In genomic region chr11:2912498-2912897, GRCh38 we compare ENCODE assay signal across 9 cellular contexts. TPM values are rescaled to one million over a fixed set of nuclear protein-coding genes. Genes with fewer than 3 reads are reported as not detected.
DNase-seq lines count a peak whose midpoint lies in the region; ATAC-seq and TF ChIP-seq lines count a peak whose summit lies in the region.
"Had no signal": no experiment of that assay in that cellular context is flagged by ENCODE, and none has a peak within 500 bp of the region (broad histone marks: within the 10 kb centered on the region; RNA-seq: fewer than 3 reads in every experiment).

No MANE protein-coding gene starts in this region.

- peaks cover 17% of the 10 kb centered on the region for H3K4me1 Mint-ChIP-seq in GM23338

- no peak for TF ChIP-seq POLR2A in sigmoid colon (IDR thresholded peaks at IDR 0.05)

- H3K4me3 ChIP-seq in GM23338 (no peak overlapping the region), RWPE2 (ENCODE audit: severe bottlenecking) (no peak overlapping the region), fibroblast of villous mesenchyme (ENCODE audit: low read depth, low read length) (no peak overlapping the region), smooth muscle cell (no peak overlapping the region), sigmoid colon (no peak overlapping the region)

- H3K4me1 ChIP-seq in GM23338 (ENCODE audit: insufficient read depth) (no peaks in the 10 kb centered on the region), RWPE2 (ENCODE audit: insufficient read depth, poor library complexity, severe bottlenecking) (peaks cover 26% of the 10 kb centered on the region), smooth muscle cell (ENCODE audit: low read depth) (peaks cover 13% of the 10 kb centered on the region), sigmoid colon (peaks cover 0 to 12% (median 8%) of the 10 kb centered on the region in 4 donors)

- H4K20me1 ChIP-seq in GM23338 (replicated peaks; ENCODE audit: insufficient read depth), result no peaks in the 10 kb centered on the region
- H4K20me1 ChIP-seq in smooth muscle cell (ENCODE audit: low read depth), result no peaks in the 10 kb centered on the region

- H3K4me2 ChIP-seq in GM23338 (no peak overlapping the region), smooth muscle cell (peak overlapping the region; percentile 84)

- WGBS in smooth muscle cell (ENCODE audit: low lambda C conversion rate), result 44% methylated on average over 4 of the region's 5 CpGs
- WGBS in sigmoid colon, 2 donors, result 13 to 58% methylated on average over 5 of the region's 5 CpGs

- H3K79me2 ChIP-seq in GM23338 (replicated peaks; ENCODE audit: insufficient read depth) (no peaks in the 10 kb centered on the region), smooth muscle cell (ENCODE audit: low read depth) (no peaks in the 10 kb centered on the region)

- no peaks in the 10 kb centered on the region for H3K9me2 ChIP-seq in GM23338 (ENCODE audit: insufficient read depth)

- TF ChIP-seq CTCF in GM23338 (conservative IDR thresholded peaks at IDR 0.05; ENCODE audit: low read depth in 2 of 2) (no peak), RWPE2 (IDR thresholded peaks at IDR 0.05; ENCODE audit: poor library complexity, severe bottlenecking) (no peak), fibroblast of villous mesenchyme (IDR thresholded peaks at IDR 0.05; ENCODE audit: insufficient read depth, low read depth, low read length) (no peak), smooth muscle cell (IDR thresholded peaks at IDR 0.05; ENCODE audit: borderline replicate concordance, insufficient read depth, poor library complexity, severe bottlenecking) (no peak), sigmoid colon (IDR thresholded peaks at IDR 0.05) (no peak)

- H3K9ac ChIP-seq in smooth muscle cell (ENCODE audit: low read depth), result peak overlapping the region; percentile 31

- no peak overlapping the region for H3K27ac ChIP-seq in GM23338 (ENCODE audit: low read depth)
- H3K27ac ChIP-seq in RWPE2 (ENCODE audit: poor library complexity, severe bottlenecking), result peak overlapping the region; percentile 94
- H3K27ac ChIP-seq in smooth muscle cell (ENCODE audit: low read depth), result peak overlapping the region; percentile 75
- H3K27ac ChIP-seq in sigmoid colon, result peak overlapping the region in 1 of 4 donors; percentile 28

- no peak overlapping the region for H3K4me3 Mint-ChIP-seq in GM23338

- H3K36me3 ChIP-seq in GM23338 (ENCODE audit: insufficient read depth) (no peaks in the 10 kb centered on the region), RWPE2 (ENCODE audit: low read depth) (no peaks in the 10 kb centered on the region), smooth muscle cell (ENCODE audit: low read depth) (no peaks in the 10 kb centered on the region), sigmoid colon (no peaks in the 10 kb centered on the region)

- no peaks in the 10 kb centered on the region for H3K9me3 Mint-ChIP-seq in GM23338

- H3F3A ChIP-seq in GM23338 (replicated peaks; ENCODE audit: low read depth) (0 out of 2 replicates have a peak, but pooled peaks cover 3% of the 10 kb centered on the region), smooth muscle cell (ENCODE audit: low read depth) (no peaks in the 10 kb centered on the region)

- intact Hi-C loops in sigmoid colon (cut with DNase I), result no loop called here

- H3K9me3 ChIP-seq in RWPE2 (ENCODE audit: severe bottlenecking) (no peaks in the 10 kb centered on the region), smooth muscle cell (replicated peaks; ENCODE audit: low read depth) (no peaks in the 10 kb centered on the region), sigmoid colon (no peaks in the 10 kb centered on the region)

- no peaks in the 10 kb centered on the region for H3K27me3 ChIP-seq in GM23338 (ENCODE audit: insufficient read depth)
- no peaks in the 10 kb centered on the region for H3K27me3 ChIP-seq in RWPE2 (ENCODE audit: insufficient read depth, poor library complexity, severe bottlenecking)
- no peaks in the 10 kb centered on the region for H3K27me3 ChIP-seq in smooth muscle cell (ENCODE audit: low read depth)
- H3K27me3 ChIP-seq in sigmoid colon, result peaks cover 10 to 23% (median 18%) of the 10 kb centered on the region in 3 donors

- ATAC-seq in GM23338, result peak; percentile 33
- peak; percentile 88 for ATAC-seq in RWPE2 (ENCODE audit: low read depth)

- peaks cover 13% of the 10 kb centered on the region for H3K27me3 Mint-ChIP-seq in GM23338 (ENCODE audit: insufficient read depth, low read depth, poor library complexity)

- H2AFZ ChIP-seq in GM23338 (no peak overlapping the region), smooth muscle cell (ENCODE audit: low read depth) (no peak overlapping the region)

- no peak for DNase-seq in GM23338 (ENCODE audit: low spot score)
- peak; percentile 99 for DNase-seq in RWPE2 (ENCODE audit: low spot score)
- DNase-seq in fibroblast of villous mesenchyme (ENCODE audit: low read depth), result peak; percentile 54
- peak; percentile 47 for DNase-seq in smooth muscle cell (lab: John Stamatoyannopoulos, UW; ENCODE audit: unreplicated experiment)
- DNase-seq in superior temporal gyrus (ENCODE audit: extremely low spot score), result no peak
- no peak for DNase-seq in NCI-H446 treated with DMSO at 0.1 percent for 48 hours (lab: John Stamatoyannopoulos, UW)
- no peak for DNase-seq in sigmoid colon
- no peak for DNase-seq in NCI-H187 treated with DMSO at 0.1 percent for 48 hours (lab: John Stamatoyannopoulos, UW)
- DNase-seq: NCI-H1092 treated with DMSO at 0.1 percent for 48 hours had no signal

- no peaks in the 10 kb centered on the region; the same call in 2 of the 3 replicates for H3K36me3 Mint-ChIP-seq in GM23338 (ENCODE audit: low read depth)

- H3K27ac Mint-ChIP-seq in GM23338, result no peak overlapping the region

- TF ChIP-seq EP300 in sigmoid colon (IDR thresholded peaks at IDR 0.05), result no peak

TF ChIP-seq in GM23338, 12 proteins besides CTCF, POLR2A, EP300 and RAD21 (continues in another document):
- TF ChIP-seq STAT1 (IDR thresholded peaks at IDR 0.05; ENCODE audit: unreplicated experiment), result no peak
- TF ChIP-seq NANOG (IDR thresholded peaks at IDR 0.05; ENCODE audit: borderline replicate concordance), result no peak

RNA-seq across cellular contexts. Expression of gene PHLDA2, which starts 16.7 kb away (rescaled TPM):
- 3.8 TPM in 1 of 2 replicates, not detected in the other for total RNA-seq in GM23338 (2014; rRNA removed; shearing (Covaris generic))
- 16.5 and 19.2 TPM in 2 replicates for polyA plus RNA-seq in GM23338 (2016; fragmentation: Nextera tagmentation; extraction: Ambion mirVana)
- total RNA-seq in fibroblast of villous mesenchyme, result 7.3 and 13.2 TPM in 2 replicates
- 11.0 and 21.8 TPM in 2 replicates for total RNA-seq in smooth muscle cell
- 89.3 and 90.7 TPM in 2 replicates for polyA plus RNA-seq in smooth muscle cell
- total RNA-seq in sigmoid colon, result 1 to 10 TPM in 1 of 4 donors, not detected in 3; 1.7 TPM
- polyA plus RNA-seq in sigmoid colon, result 10 to 100 TPM; 33.0 to 37.9 (median 37.8) TPM

RNA-seq across cellular contexts. Expression of gene CDKN1C, which starts 26.9 kb away (rescaled TPM):
- total RNA-seq in GM23338 (2014; rRNA removed; shearing (Covaris generic)), result 22.2 and 23.5 TPM in 2 replicates
- 19.3 and 23.6 TPM in 2 replicates for polyA plus RNA-seq in GM23338 (2016; fragmentation: Nextera tagmentation; extraction: Ambion mirVana)
- 3.9 and 8.7 TPM in 2 replicates for total RNA-seq in fibroblast of villous mesenchyme
- total RNA-seq in smooth muscle cell, result 171 and 194 TPM in 2 replicates
- polyA plus RNA-seq in smooth muscle cell, result 303 and 392 TPM in 2 replicates
- total RNA-seq in sigmoid colon, result 10 to 100 TPM; 37.2 to 54.3 (median 47.4) TPM
- polyA plus RNA-seq in sigmoid colon, result 10 to 100 TPM in 1 of 3 donors, 1 to 10 TPM in 2; 5.3 to 14.4 (median 7.9) TPM

Comparison
In these comparisons a context has a peak if more than half of its experiments do, and no peak if none do; other contexts are left out.
1. DNase-seq: peak in RWPE2 (single experiment), fibroblast of villous mesenchyme (single experiment) and smooth muscle cell (single experiment); none in GM23338 (single experiment), superior temporal gyrus (single experiment), NCI-H446 treated with DMSO at 0.1 percent for 48 hours (single experiment), sigmoid colon (single experiment) and NCI-H187 treated with DMSO at 0.1 percent for 48 hours (single experiment).